12 cellular contexts compared by ENCODE assay signal in genomic region chr6:170266061-170266825, GRCh38. TPM values are rescaled to one million over a fixed set of nuclear protein-coding genes. Genes with fewer than 3 reads are reported as not detected.
DNase-seq lines count a peak whose midpoint lies in the region; ATAC-seq and TF ChIP-seq lines count a peak whose summit lies in the region.
"Had no signal": no experiment of that assay in that cellular context is flagged by ENCODE, and none has a peak within 500 bp of the region (broad histone marks: within the 10 kb centered on the region; RNA-seq: fewer than 3 reads in every experiment).

No MANE protein-coding gene starts in this region.

- no peaks in the 10 kb centered on the region for H3K36me3 ChIP-seq in right lobe of liver
- H3K36me3 ChIP-seq: suprapubic skin had no signal

- CTCF ChIA-PET in T-cell (lab: Charles Lee), result no interaction called here

- DNase-seq in DMS153 (lab: John Stamatoyannopoulos, UW) (peak; percentile 60), DMS153 treated with DMSO at 0.1 percent for 48 hours (lab: John Stamatoyannopoulos, UW; ENCODE audit: unreplicated experiment) (no peak), right lobe of liver (peak in 2 of 3 donors; percentile 49 to 52), substantia nigra (lab: John Stamatoyannopoulos, UW) (peak in 41 of 49 donors; percentile 19 to 84 (median 54)), NCI-H1417 treated with DMSO at 0.1 percent for 48 hours (lab: John Stamatoyannopoulos, UW) (no peak), T-cell (no peak)
- DNase-seq: activated gamma-delta T cell; effector CD4-positive, alpha-beta T cell; NCI-H446 treated with DMSO at 0.1 percent for 48 hours had no signal

- H3K9me3 ChIP-seq in right lobe of liver, result no peaks in the 10 kb centered on the region
- H3K9me3 ChIP-seq: suprapubic skin had no signal

- TF ChIP-seq POLR2A in right lobe of liver (IDR thresholded peaks at IDR 0.05), result no peak

- POLR2A ChIA-PET in T-cell (lab: Charles Lee), result no interaction called here

- H3K27ac Mint-ChIP-seq in brain (peak overlapping the region; percentile 61 to 91 (median 74)), T-cell (no peak overlapping the region)

- H3K27me3 Mint-ChIP-seq in brain (peaks cover 2% of the 10 kb centered on the region), T-cell (peaks cover 5 to 24% of the 10 kb centered on the region in 2 donors)

- H3K36me3 Mint-ChIP-seq in brain (no peaks in the 10 kb centered on the region), T-cell (no peaks in the 10 kb centered on the region)

- 19% methylated on average over 10 of the region's 18 CpGs for WGBS in right lobe of liver (ENCODE audit: insufficient coverage, low coverage, low lambda C conversion rate, missing lambda C conversion rate)

- peaks cover 67% of the 10 kb centered on the region for H3K4me1 Mint-ChIP-seq in brain
- H3K4me1 Mint-ChIP-seq in T-cell, result peaks cover 4 to 5% (median 4%) of the 10 kb centered on the region in 3 donors

- H3K9me3 Mint-ChIP-seq in brain (peaks cover 0 to 6% (median 0%) of the 10 kb centered on the region in 5 experiments), T-cell (no peaks in the 10 kb centered on the region)

- peak overlapping the region; percentile 14 to 63 (median 59) for H3K27ac ChIP-seq in right lobe of liver
- H3K27ac ChIP-seq in substantia nigra (ENCODE audit: low read depth, low read length, poor library complexity, severe bottlenecking), result peak overlapping the region; percentile 98
- H3K27ac ChIP-seq: suprapubic skin had no signal

- peaks cover 0 to 8% (median 1%) of the 10 kb centered on the region in 4 donors for H3K4me1 ChIP-seq in right lobe of liver
- H3K4me1 ChIP-seq: suprapubic skin had no signal

- H3K27me3 ChIP-seq in right lobe of liver, result no peaks in the 10 kb centered on the region

- intact Hi-C loops in right lobe of liver (cut with DNase I), result no loop called here

- ATAC-seq in right lobe of liver, result peak; percentile 57 to 76 (median 69)
- ATAC-seq in GM21360 (IDR thresholded peaks at IDR 0.05; ENCODE audit: unreplicated experiment), result no peak
- no peak for ATAC-seq in T-cell (replicated peaks in 1 of 4)

- no peak overlapping the region for H3K4me3 ChIP-seq in right lobe of liver
- H3K4me3 ChIP-seq: suprapubic skin had no signal

- no peak for TF ChIP-seq CTCF in brain (conservative IDR thresholded peaks at IDR 0.05)
- no peak for TF ChIP-seq CTCF in right lobe of liver (IDR thresholded peaks at IDR 0.05)

- H3K4me3 Mint-ChIP-seq in brain, result peak overlapping the region in 2 of 5 experiments; percentile 33 to 54
- no peak overlapping the region for H3K4me3 Mint-ChIP-seq in T-cell

RNA-seq across cellular contexts. Expression of gene DLL1, which starts 24.6 kb away (rescaled TPM):
- 22.0 TPM for polyA plus RNA-seq in brain (ENCODE audit: insufficient read depth, low read depth, low replicate concordance)
- total RNA-seq in right lobe of liver, result 1 to 10 TPM; 2.0 to 9.6 (median 3.4) TPM
- 1 to 10 TPM; 3.3 to 8.6 (median 4.7) TPM for total RNA-seq in T-cell

RNA-seq across cellular contexts. Expression of gene FAM120B, which starts 40.3 kb away (rescaled TPM):
- 22.2 TPM for polyA plus RNA-seq in brain (ENCODE audit: insufficient read depth, low read depth, low replicate concordance)
- total RNA-seq in right lobe of liver, result 10 to 100 TPM in 5 of 6 experiments, 1 to 10 TPM in 1; 9.5 to 15.7 (median 13.1) TPM
- 10 to 100 TPM; 34.1 to 39.8 (median 38.0) TPM for total RNA-seq in T-cell

Comparison
In these comparisons a context has a peak if more than half of its experiments do, and no peak if none do; other contexts are left out.
1. DNase-seq: peak in DMS153 (single experiment), right lobe of liver (2 of 3) and substantia nigra (41 of 49); none in DMS153 treated with DMSO at 0.1 percent for 48 hours (single experiment), NCI-H1417 treated with DMSO at 0.1 percent for 48 hours (single experiment) and T-cell (0 of 34).
2. H3K27ac Mint-ChIP-seq: peak in brain (5 of 5); none in T-cell (0 of 2).
3. ATAC-seq: peak in right lobe of liver (4 of 4); none in GM21360 (single experiment) and T-cell (0 of 4).